In the genomic region with DNA sequence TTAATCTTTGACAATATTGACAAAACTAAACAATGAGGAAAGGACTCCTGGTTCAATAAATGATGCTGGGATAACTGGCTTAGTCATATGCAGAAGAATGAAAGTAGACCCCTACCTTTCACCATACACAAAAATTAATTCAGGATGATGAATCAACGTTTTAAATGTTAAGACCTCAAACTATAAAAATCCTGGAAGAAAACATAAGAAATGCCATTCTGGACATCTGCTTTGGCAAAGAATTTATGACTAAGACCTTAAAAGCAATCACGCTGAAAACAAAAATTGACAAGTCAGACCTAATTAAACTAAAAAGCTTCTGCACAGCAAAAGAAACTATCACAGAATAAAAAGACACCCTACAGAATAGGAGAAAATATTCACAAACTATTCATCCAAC, we compare ENCODE assay signal across 16 cellular contexts.
DNase-seq lines count a peak whose midpoint lies in the region; ATAC-seq and TF ChIP-seq lines count a peak whose summit lies in the region.
"Had no signal": no experiment of that assay in that cellular context is flagged by ENCODE, and none has a peak within 500 bp of the region (broad histone marks: within the 10 kb centered on the region; RNA-seq: fewer than 3 reads in every experiment).

No MANE protein-coding gene starts in this region.

- no peak overlapping the region for H3K4me3 Mint-ChIP-seq in osteocyte (ENCODE audit: unreplicated experiment)
- H3K4me3 Mint-ChIP-seq: B cell; CD8-positive, alpha-beta memory T cell had no signal

- peak; percentile 9; the same call in 2 of the 3 replicates for ATAC-seq in SK-N-SH treated with all-trans-retinoic acid at 6 μM for 48 hours
- no peak for ATAC-seq in GM18867 (IDR thresholded peaks at IDR 0.05; ENCODE audit: unreplicated experiment)
- ATAC-seq in right cardiac atrium, result no peak
- ATAC-seq: GM12878 had no signal

- no peaks in the 10 kb centered on the region for H3K9me3 Mint-ChIP-seq in osteocyte (ENCODE audit: unreplicated experiment)

- WGBS in right cardiac atrium, result 86% methylated on average over 2 of the region's 2 CpGs

- peaks cover 29% of the 10 kb centered on the region for H3K4me1 Mint-ChIP-seq in osteocyte (ENCODE audit: unreplicated experiment)
- H3K4me1 Mint-ChIP-seq: CD8-positive, alpha-beta memory T cell had no signal

- H3K36me3 Mint-ChIP-seq in osteocyte (ENCODE audit: unreplicated experiment), result no peaks in the 10 kb centered on the region
- H3K36me3 Mint-ChIP-seq: CD8-positive, alpha-beta memory T cell had no signal

- no peaks in the 10 kb centered on the region for H3K27me3 ChIP-seq in right cardiac atrium (ENCODE audit: control insufficient read depth, insufficient read depth)
- H3K27me3 ChIP-seq: BLaER1 treated with 17β-estradiol and CSF1 and Interleukin-3, amounts not matched to agents 10 nM and 100 nM had no signal

- H3K27ac Mint-ChIP-seq in osteocyte (ENCODE audit: unreplicated experiment), result peak overlapping the region; percentile 54
- H3K27ac Mint-ChIP-seq: B cell; CD8-positive, alpha-beta memory T cell had no signal

- intact Hi-C loops in right cardiac atrium (cut with DNase I), result no loop called here

- no peaks in the 10 kb centered on the region for H3K4me1 ChIP-seq in right cardiac atrium (ENCODE audit: control insufficient read depth, insufficient read depth, low read length)
- H3K4me1 ChIP-seq: HAP-1 had no signal

- H3K27me3 Mint-ChIP-seq in osteocyte (ENCODE audit: unreplicated experiment), result no peaks in the 10 kb centered on the region

- in situ Hi-C loops in ACHN (cut with HindIII; ENCODE audit: low pct_ligation_motif_present, low pct_unique_long_range_greater_than_20kb, low sequenced_read_pairs), result no loop called here

- H3K4me3 ChIP-seq in right cardiac atrium (ENCODE audit: low read length), result no peak overlapping the region
- H3K4me3 ChIP-seq: BLaER1 treated with 17β-estradiol and CSF1 and Interleukin-3, amounts not matched to agents 10 nM and 100 nM; GM12878; GM23248; HAP-1 had no signal

- no peak for TF ChIP-seq CTCF in osteocyte (IDR thresholded peaks at IDR 0.05)

- DNase-seq in EH (ENCODE audit: low read depth) (peak; percentile 76), M059J (ENCODE audit: low read depth) (peak; percentile 81), osteocyte (ENCODE audit: extremely low spot score, unreplicated experiment) (no peak), putamen (ENCODE audit: low spot score) (no peak), right cardiac atrium (no peak), ACHN (no peak)
- DNase-seq: 8988T; CD8-positive, alpha-beta memory T cell; COR-L47; GM23248 had no signal

- H3K9me3 ChIP-seq in right cardiac atrium (ENCODE audit: control insufficient read depth, low read length), result no peaks in the 10 kb centered on the region
- H3K9me3 ChIP-seq: HAP-1 had no signal

- H3K27ac ChIP-seq in right cardiac atrium (ENCODE audit: low read length), result no peak overlapping the region
- H3K27ac ChIP-seq: BLaER1 treated with 17β-estradiol and CSF1 and Interleukin-3, amounts not matched to agents 10 nM and 100 nM; GM23248 had no signal

TF ChIP-seq in SK-N-SH treated with all-trans-retinoic acid at 6 μM for 48 hours, 23 proteins besides CTCF, POLR2A, EP300 and RAD21:
- peak; percentile 54 for TF ChIP-seq ISL1 (CRISPR knock-in tag; IDR thresholded peaks at IDR 0.05)
- TF ChIP-seq, protein P1, sequence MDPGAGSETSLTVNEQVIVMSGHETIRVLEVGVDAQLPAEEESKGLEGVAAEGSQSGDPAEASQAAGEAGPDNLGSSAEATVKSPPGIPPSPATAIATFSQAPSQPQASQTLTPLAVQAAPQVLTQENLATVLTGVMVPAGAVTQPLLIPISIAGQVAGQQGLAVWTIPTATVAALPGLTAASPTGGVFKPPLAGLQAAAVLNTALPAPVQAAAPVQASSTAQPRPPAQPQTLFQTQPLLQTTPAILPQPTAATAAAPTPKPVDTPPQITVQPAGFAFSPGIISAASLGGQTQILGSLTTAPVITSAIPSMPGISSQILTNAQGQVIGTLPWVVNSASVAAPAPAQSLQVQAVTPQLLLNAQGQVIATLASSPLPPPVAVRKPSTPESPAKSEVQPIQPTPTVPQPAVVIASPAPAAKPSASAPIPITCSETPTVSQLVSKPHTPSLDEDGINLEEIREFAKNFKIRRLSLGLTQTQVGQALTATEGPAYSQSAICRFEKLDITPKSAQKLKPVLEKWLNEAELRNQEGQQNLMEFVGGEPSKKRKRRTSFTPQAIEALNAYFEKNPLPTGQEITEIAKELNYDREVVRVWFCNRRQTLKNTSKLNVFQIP (CRISPR knock-in tag; IDR thresholded peaks at IDR 0.05; ENCODE audit: borderline replicate concordance, low read depth), result no peak
- peak; percentile 87 for TF ChIP-seq ZC3H10 (CRISPR knock-in tag; IDR thresholded peaks at IDR 0.05)
- no peak for TF ChIP-seq TCF4 (CRISPR knock-in tag; IDR thresholded peaks at IDR 0.05; ENCODE audit: borderline replicate concordance)
- TF ChIP-seq BACH2 (CRISPR knock-in tag; IDR thresholded peaks at IDR 0.05; ENCODE audit: borderline replicate concordance), result no peak
- TF ChIP-seq TOX (CRISPR knock-in tag; IDR thresholded peaks at IDR 0.05; ENCODE audit: borderline replicate concordance), result peak; percentile 79; the same call in 1 of the 2 replicates
- TF ChIP-seq ZNF8 (CRISPR knock-in tag; IDR thresholded peaks at IDR 0.05), result no peak
- TF ChIP-seq PPARA (CRISPR knock-in tag; IDR thresholded peaks at IDR 0.05; ENCODE audit: borderline replicate concordance), result no peak

Comparison
In these comparisons a context has a peak if more than half of its experiments do, and no peak if none do; other contexts are left out.
1. DNase-seq: peak in EH (single experiment) and M059J (single experiment); none in osteocyte (single experiment), putamen (single experiment), right cardiac atrium (0 of 3) and ACHN (single experiment).